Comparison of ENCODE assay signal across 38 cellular contexts in genomic region chr5:38938424-38938823, GRCh38.
DNase-seq lines count a peak whose midpoint lies in the region; ATAC-seq, FAIRE-seq and TF ChIP-seq lines count a peak whose summit lies in the region.
"Had no signal": no experiment of that assay in that cellular context is flagged by ENCODE, and none has a peak within 500 bp of the region (broad histone marks: within the 10 kb centered on the region; RNA-seq: fewer than 3 reads in every experiment).

No MANE protein-coding gene starts in this region.

- H2AFZ ChIP-seq in GM23248 = no peak overlapping the region
- H2AFZ ChIP-seq: neural progenitor cell had no signal

- H3K4me2 ChIP-seq in GM23248 (ENCODE audit: unreplicated experiment) = no peak overlapping the region
- H3K4me2 ChIP-seq: neural progenitor cell had no signal

- POLR2A ChIA-PET in activated CD8-positive, alpha-beta T cell treated with anti-CD3 and anti-CD28 coated beads, Interleukin-2, amount 10 ng/mL, durations not matched to agents 7 days and 5 days (lab: Charles Lee) = no interaction called here

- H3K9ac ChIP-seq in GM23248 = no peak overlapping the region
- no peak overlapping the region for H3K9ac ChIP-seq in adipocyte (ENCODE audit: low read length)
- H3K9ac ChIP-seq: neural progenitor cell had no signal

- peaks cover 33% of the 10 kb centered on the region for H3F3A ChIP-seq in GM23248 (ENCODE audit: insufficient read depth)

- H3K9me3 ChIP-seq in GM23248 (ENCODE audit: low read depth) (no peaks in the 10 kb centered on the region), adipocyte (ENCODE audit: control insufficient read depth, low read length) (no peaks in the 10 kb centered on the region), prostate gland (no peaks in the 10 kb centered on the region)
- H3K9me3 ChIP-seq: left lung, SJCRH30, thyroid gland, vagina had no signal

- peak overlapping the region; percentile 39 for H3K27ac Mint-ChIP-seq in mesothelial cell of epicardium
- H3K27ac Mint-ChIP-seq in activated CD8-positive, alpha-beta T cell treated with anti-CD3 and anti-CD28 coated beads, Interleukin-2, amount 10 ng/mL, durations not matched to agents 7 days and 5 days = no peak overlapping the region
- H3K27ac Mint-ChIP-seq: activated B cell treated with CpG ODN at 0.5 μM for 24 hours; activated naive CD8-positive, alpha-beta T cell treated with anti-CD3 and anti-CD28 coated beads, Interleukin-2, amount 50 U/mL, for 24 hours; activated T-cell treated with anti-CD3 and anti-CD28 coated beads, Interleukin-2, amount 50 U/mL, for 72 hours; CD8-positive, alpha-beta memory T cell; H9; neural progenitor cell; stimulated activated naive CD8-positive, alpha-beta T cell treated with anti-CD3 and anti-CD28 coated beads, Interleukin-15, amount 100 ng/mL, for 72 hours had no signal

- CTCF ChIA-PET in activated CD8-positive, alpha-beta T cell treated with anti-CD3 and anti-CD28 coated beads, Interleukin-2, amount 10 ng/mL, durations not matched to agents 7 days and 5 days (lab: Charles Lee) = interaction anchor here (2.3 kb wide), 1 partner anchor 16 kb away, joined by 6 read pairs; no protein-coding TSS in a partner anchor

- no peak overlapping the region for H3K4me3 Mint-ChIP-seq in mesothelial cell of epicardium
- H3K4me3 Mint-ChIP-seq in activated CD8-positive, alpha-beta T cell treated with anti-CD3 and anti-CD28 coated beads, Interleukin-2, amount 10 ng/mL, durations not matched to agents 7 days and 5 days = no peak overlapping the region
- H3K4me3 Mint-ChIP-seq: activated B cell treated with CpG ODN at 0.5 μM for 24 hours; activated naive CD8-positive, alpha-beta T cell treated with anti-CD3 and anti-CD28 coated beads, Interleukin-2, amount 50 U/mL, for 24 hours; activated T-cell treated with anti-CD3 and anti-CD28 coated beads, Interleukin-2, amount 50 U/mL, for 72 hours; CD8-positive, alpha-beta memory T cell; H9; neural progenitor cell; stimulated activated naive CD8-positive, alpha-beta T cell treated with anti-CD3 and anti-CD28 coated beads, Interleukin-15, amount 100 ng/mL, for 72 hours had no signal

- no peaks in the 10 kb centered on the region for H3K27me3 Mint-ChIP-seq in mesothelial cell of epicardium (ENCODE audit: low read depth)
- no peaks in the 10 kb centered on the region for H3K27me3 Mint-ChIP-seq in activated CD8-positive, alpha-beta T cell treated with anti-CD3 and anti-CD28 coated beads, Interleukin-2, amount 10 ng/mL, durations not matched to agents 7 days and 5 days (ENCODE audit: low read depth)
- H3K27me3 Mint-ChIP-seq: activated B cell treated with CpG ODN at 0.5 μM for 24 hours; activated naive CD8-positive, alpha-beta T cell treated with anti-CD3 and anti-CD28 coated beads, Interleukin-2, amount 50 U/mL, for 24 hours; CD8-positive, alpha-beta memory T cell; stimulated activated naive CD8-positive, alpha-beta T cell treated with anti-CD3 and anti-CD28 coated beads, Interleukin-15, amount 100 ng/mL, for 72 hours had no signal

- no peaks in the 10 kb centered on the region for H3K9me3 Mint-ChIP-seq in mesothelial cell of epicardium
- H3K9me3 Mint-ChIP-seq in activated CD8-positive, alpha-beta T cell treated with anti-CD3 and anti-CD28 coated beads, Interleukin-2, amount 10 ng/mL, durations not matched to agents 7 days and 5 days (ENCODE audit: insufficient read depth) = no peaks in the 10 kb centered on the region
- H3K9me3 Mint-ChIP-seq: activated B cell treated with CpG ODN at 0.5 μM for 24 hours; activated naive CD8-positive, alpha-beta T cell treated with anti-CD3 and anti-CD28 coated beads, Interleukin-2, amount 50 U/mL, for 24 hours; activated T-cell treated with anti-CD3 and anti-CD28 coated beads, Interleukin-2, amount 50 U/mL, for 72 hours; CD8-positive, alpha-beta memory T cell; H9; neural progenitor cell; stimulated activated naive CD8-positive, alpha-beta T cell treated with anti-CD3 and anti-CD28 coated beads, Interleukin-15, amount 100 ng/mL, for 72 hours had no signal

- FAIRE-seq in D721Med (lab: Jason Lieb, UNC) (no peak), HTR-8/SVneo (lab: Jason Lieb, UNC) (no peak)
- FAIRE-seq: GM12891 had no signal

- peaks cover 8% of the 10 kb centered on the region for H3K4me1 Mint-ChIP-seq in mesothelial cell of epicardium
- no peaks in the 10 kb centered on the region for H3K4me1 Mint-ChIP-seq in activated CD8-positive, alpha-beta T cell treated with anti-CD3 and anti-CD28 coated beads, Interleukin-2, amount 10 ng/mL, durations not matched to agents 7 days and 5 days (ENCODE audit: low read depth)
- H3K4me1 Mint-ChIP-seq: activated B cell treated with CpG ODN at 0.5 μM for 24 hours; activated naive CD8-positive, alpha-beta T cell treated with anti-CD3 and anti-CD28 coated beads, Interleukin-2, amount 50 U/mL, for 24 hours; CD8-positive, alpha-beta memory T cell; H9; neural progenitor cell; stimulated activated naive CD8-positive, alpha-beta T cell treated with anti-CD3 and anti-CD28 coated beads, Interleukin-15, amount 100 ng/mL, for 72 hours had no signal

- peaks cover 17% of the 10 kb centered on the region for H3K4me1 ChIP-seq in GM23248 (ENCODE audit: insufficient read depth)
- peaks cover 14% of the 10 kb centered on the region for H3K4me1 ChIP-seq in adipocyte (ENCODE audit: control insufficient read depth, insufficient read depth, low read length)
- H3K4me1 ChIP-seq in prostate gland (replicated peaks) = no peaks in the 10 kb centered on the region
- H3K4me1 ChIP-seq: foreskin keratinocyte, left lung, neural progenitor cell, SJCRH30, thyroid gland, vagina had no signal

- TF ChIP-seq CTCF in choroid plexus epithelial cell (conservative IDR thresholded peaks at IDR 0.05; ENCODE audit: low read depth, low read length) (no peak), mesothelial cell of epicardium (IDR thresholded peaks at IDR 0.05; ENCODE audit: unreplicated experiment) (no peak), D721Med (IDR thresholded peaks at IDR 0.05; ENCODE audit: insufficient read depth, missing control alignments) (no peak), prostate gland (IDR thresholded peaks at IDR 0.05) (no peak)

- in situ Hi-C loops in GM23248 (cut with MboI) = no loop called here

- WGBS in GM23248 (ENCODE audit: low coverage in 1 of 2, low lambda C conversion rate in 2 of 2, missing lambda C conversion rate in 2 of 2), 2 experiments = 85 to 92% methylated on average over 1 of the region's 1 CpG
- 78% methylated on average over 1 of the region's 1 CpG for WGBS in prostate gland

- H3K27me3 ChIP-seq in GM23248 (replicated peaks; ENCODE audit: insufficient read depth) (no peaks in the 10 kb centered on the region), adipocyte (replicated peaks; ENCODE audit: control insufficient read depth, insufficient read depth, low read length) (no peaks in the 10 kb centered on the region), prostate gland (replicated peaks; ENCODE audit: insufficient read depth) (no peaks in the 10 kb centered on the region)
- H3K27me3 ChIP-seq: foreskin keratinocyte, left lung, neural progenitor cell, SJCRH30, thyroid gland, vagina had no signal

- no peaks in the 10 kb centered on the region for H3K79me2 ChIP-seq in GM23248 (ENCODE audit: insufficient read depth)

- no peak for TF ChIP-seq POLR2A in prostate gland (IDR thresholded peaks at IDR 0.05)

- H3K4me3 ChIP-seq in GM23248 (no peak overlapping the region), adipocyte (ENCODE audit: low read length) (no peak overlapping the region), choroid plexus epithelial cell (ENCODE audit: low read depth, low read length) (no peak overlapping the region), prostate gland (no peak overlapping the region)
- H3K4me3 ChIP-seq: left lung, neural progenitor cell, SJCRH30, thyroid gland, vagina had no signal

- no peak overlapping the region for H3K27ac ChIP-seq in GM23248
- H3K27ac ChIP-seq in prostate gland = no peak overlapping the region
- H3K27ac ChIP-seq: epithelial cell of prostate, foreskin keratinocyte, left lung, neural progenitor cell, SJCRH30, thyroid gland, vagina had no signal

- no peak for ATAC-seq in activated CD8-positive, alpha-beta T cell treated with anti-CD3 and anti-CD28 coated beads, Interleukin-2, amount 10 ng/mL, durations not matched to agents 7 days and 5 days
- ATAC-seq: activated naive CD8-positive, alpha-beta T cell treated with anti-CD3 and anti-CD28 coated beads, Interleukin-2, amount 50 U/mL, for 24 hours; activated T-cell treated with anti-CD3 and anti-CD28 coated beads, Interleukin-2, amount 50 U/mL, for 72 hours; foreskin keratinocyte; left lung; right cardiac atrium; stimulated activated naive CD8-positive, alpha-beta T cell treated with anti-CD3 and anti-CD28 coated beads, Interleukin-15, amount 100 ng/mL, for 72 hours had no signal

- no peaks in the 10 kb centered on the region for H3K9me2 ChIP-seq in GM23248 (ENCODE audit: insufficient read depth)

- DNase-seq in GM23248 (peak; percentile 35), adipocyte (ENCODE audit: low read depth) (peak; percentile 64), choroid plexus epithelial cell (ENCODE audit: low read depth) (peak; percentile 51), mesothelial cell of epicardium (ENCODE audit: low spot score in 2 of 2, unreplicated experiment in 2 of 2) (no peak), D721Med (ENCODE audit: insufficient read length, low spot score) (no peak), prostate gland (ENCODE audit: low spot score) (no peak), HTR-8/SVneo (ENCODE audit: insufficient read length, low spot score) (no peak)
- no peak for DNase-seq in activated CD8-positive, alpha-beta T cell treated with anti-CD3 and anti-CD28 coated beads, Interleukin-2, amount 10 ng/mL, durations not matched to agents 7 days and 5 days
- DNase-seq: ACHN; activated B cell treated with CpG ODN at 0.5 μM for 24 hours; activated CD4-positive, alpha-beta T cell treated with anti-CD3 and anti-CD28 coated beads, Interleukin-2, amount 50 U/mL, for 4 hours; activated naive CD4-positive, alpha-beta T cell; activated naive CD8-positive, alpha-beta T cell treated with anti-CD3 and anti-CD28 coated beads, Interleukin-2, amount 50 U/mL, for 24 hours; activated T-cell treated with anti-CD3 and anti-CD28 coated beads, Interleukin-2, amount 50 U/mL, for 72 hours; CD8-positive, alpha-beta memory T cell; DMS 273 treated with DMSO at 0.1 percent for 48 hours; effector CD4-positive, alpha-beta T cell; foreskin keratinocyte; H9; head of caudate nucleus; islet precursor cell; left lung; mesenchymal stem cell; NCI-H1092; NCI-H1694; NCI-H446; NCI-H82; posterior cingulate gyrus; right cardiac atrium; SJCRH30; stimulated activated CD8-positive, alpha-beta memory T cell treated with anti-CD3 and anti-CD28 coated beads, Interleukin-4, amount 100 ng/mL, for 48 hours; stimulated activated naive CD8-positive, alpha-beta T cell treated with anti-CD3 and anti-CD28 coated beads, Interleukin-15, amount 100 ng/mL, for 72 hours; T-helper 1 cell; thyroid gland had no signal

- intact Hi-C loops in prostate gland (cut with DNase I) = no loop called here

- H3K36me3 ChIP-seq in GM23248 (ENCODE audit: low read depth) = peaks cover 49% of the 10 kb centered on the region
- H3K36me3 ChIP-seq in adipocyte (ENCODE audit: control insufficient read depth, insufficient read depth, low read length, severe bottlenecking) = peaks cover 82% of the 10 kb centered on the region
- H3K36me3 ChIP-seq in prostate gland = peaks cover 0 to 9% of the 10 kb centered on the region in 2 donors

- H3K36me3 Mint-ChIP-seq in mesothelial cell of epicardium = peaks cover 28% of the 10 kb centered on the region
- H3K36me3 Mint-ChIP-seq in activated CD8-positive, alpha-beta T cell treated with anti-CD3 and anti-CD28 coated beads, Interleukin-2, amount 10 ng/mL, durations not matched to agents 7 days and 5 days (ENCODE audit: low read depth) = peaks cover 28% of the 10 kb centered on the region

- no peaks in the 10 kb centered on the region for H4K20me1 ChIP-seq in GM23248 (ENCODE audit: insufficient read depth)

Comparison
In these comparisons a context has a peak if more than half of its experiments do, and no peak if none do; other contexts are left out.
1. DNase-seq: peak in GM23248 (single experiment), adipocyte (single experiment) and choroid plexus epithelial cell (single experiment); none in mesothelial cell of epicardium (0 of 2), D721Med (single experiment), prostate gland (single experiment), activated CD8-positive, alpha-beta T cell treated with anti-CD3 and anti-CD28 coated beads, Interleukin-2, amount 10 ng/mL, durations not matched to agents 7 days and 5 days (single experiment) and HTR-8/SVneo (single experiment).